Comparison of ENCODE assay signal across 12 cellular contexts in genomic region chr18:34929336-34929780, GRCh38.
A peak's percentile ranks its signal among the peaks of the same experiment; 100 is the strongest.
DNase-seq lines count a peak whose midpoint lies in the region; ATAC-seq and TF ChIP-seq lines count a peak whose summit lies in the region.
"Had no signal": no experiment of that assay in that cellular context is flagged by ENCODE, and none has a peak within 500 bp of the region (broad histone marks: within the 10 kb centered on the region; RNA-seq: fewer than 3 reads in every experiment).

No MANE protein-coding gene starts in this region.

- no peak overlapping the region for H3K4me3 Mint-ChIP-seq in nephron progenitor cell
- H3K4me3 Mint-ChIP-seq: memory B cell had no signal

- ATAC-seq in foreskin keratinocyte (peak; percentile 62), upper lobe of left lung (ENCODE audit: low FRiP score in 2 of 2) (no peak), GM18909 (IDR thresholded peaks at IDR 0.05; ENCODE audit: poor library complexity, unreplicated experiment) (no peak)

- H3K36me3 ChIP-seq in SJCRH30 (no peaks in the 10 kb centered on the region), BE2C (no peaks in the 10 kb centered on the region), upper lobe of left lung (no peaks in the 10 kb centered on the region)

- peak; percentile 84 for DNase-seq in A172 (ENCODE audit: low spot score)
- DNase-seq in HCEC 1CT = peak; percentile 93
- peak; percentile 9 to 32 for DNase-seq in SJCRH30
- peak; percentile 22 to 53 for DNase-seq in foreskin keratinocyte
- no peak for DNase-seq in BE2C
- no peak for DNase-seq in nephron progenitor cell
- no peak for DNase-seq in upper lobe of left lung
- DNase-seq: C1 segment of cervical spinal cord, dorsolateral prefrontal cortex had no signal

- H3K9me3 ChIP-seq in SJCRH30 (replicated peaks) = no peaks in the 10 kb centered on the region
- no peaks in the 10 kb centered on the region for H3K9me3 ChIP-seq in BE2C
- no peaks in the 10 kb centered on the region for H3K9me3 ChIP-seq in upper lobe of left lung

- H3K4me1 ChIP-seq in SJCRH30 = peaks cover 16% of the 10 kb centered on the region
- peaks cover 9% of the 10 kb centered on the region for H3K4me1 ChIP-seq in foreskin keratinocyte
- H3K4me1 ChIP-seq in BE2C = no peaks in the 10 kb centered on the region
- H3K4me1 ChIP-seq in upper lobe of left lung = no peaks in the 10 kb centered on the region

- TF ChIP-seq CTCF in foreskin keratinocyte (conservative IDR thresholded peaks at IDR 0.05) (no peak), BE2C (IDR thresholded peaks at IDR 0.05; ENCODE audit: low read depth, low read length) (no peak), nephron progenitor cell (IDR thresholded peaks at IDR 0.05) (no peak), upper lobe of left lung (IDR thresholded peaks at IDR 0.05) (no peak)

- 74 to 84% methylated on average over 2 of the region's 2 CpGs for WGBS in upper lobe of left lung, 2 donors

- peaks cover 15% of the 10 kb centered on the region for H3K4me1 Mint-ChIP-seq in nephron progenitor cell
- H3K4me1 Mint-ChIP-seq: memory B cell had no signal

- no peaks in the 10 kb centered on the region for H3K36me3 Mint-ChIP-seq in nephron progenitor cell (ENCODE audit: low read depth)
- H3K36me3 Mint-ChIP-seq: memory B cell had no signal

- H3K9me3 Mint-ChIP-seq in nephron progenitor cell = no peaks in the 10 kb centered on the region
- H3K9me3 Mint-ChIP-seq: memory B cell had no signal

- no peaks in the 10 kb centered on the region for H3K27me3 ChIP-seq in SJCRH30
- H3K27me3 ChIP-seq in foreskin keratinocyte = no peaks in the 10 kb centered on the region
- H3K27me3 ChIP-seq in BE2C = no peaks in the 10 kb centered on the region
- H3K27me3 ChIP-seq in upper lobe of left lung = no peaks in the 10 kb centered on the region
- H3K27me3 ChIP-seq: dorsolateral prefrontal cortex had no signal

- H3K4me3 ChIP-seq in SJCRH30 (no peak overlapping the region), BE2C (ENCODE audit: low read depth, low read length) (no peak overlapping the region), upper lobe of left lung (no peak overlapping the region)
- H3K4me3 ChIP-seq: dorsolateral prefrontal cortex had no signal

- TF ChIP-seq POLR2A in upper lobe of left lung (IDR thresholded peaks at IDR 0.05) = no peak

- peaks cover 7% of the 10 kb centered on the region for H3K27me3 Mint-ChIP-seq in nephron progenitor cell (ENCODE audit: low read depth, poor library complexity)

- no peak for TF ChIP-seq EP300 in upper lobe of left lung (IDR thresholded peaks at IDR 0.05)

- H3K27ac ChIP-seq in SJCRH30 (peak overlapping the region; percentile 31; the same call in 1 of the 2 replicates), foreskin keratinocyte (no peak overlapping the region), upper lobe of left lung (peak overlapping the region in 1 of 4 donors; percentile 10)
- H3K27ac ChIP-seq: dorsolateral prefrontal cortex, KMS-11 had no signal

- H3K27ac Mint-ChIP-seq in nephron progenitor cell = no peak overlapping the region
- H3K27ac Mint-ChIP-seq: memory B cell had no signal

Comparison
In these comparisons a context has a peak if more than half of its experiments do, and no peak if none do; other contexts are left out.
1. DNase-seq: peak in A172 (single experiment), HCEC 1CT (single experiment), SJCRH30 (2 of 2) and foreskin keratinocyte (2 of 2); none in BE2C (single experiment), nephron progenitor cell (single experiment) and upper lobe of left lung (0 of 2).